ENCODE assay signal across 1 cellular context in the genomic region with DNA sequence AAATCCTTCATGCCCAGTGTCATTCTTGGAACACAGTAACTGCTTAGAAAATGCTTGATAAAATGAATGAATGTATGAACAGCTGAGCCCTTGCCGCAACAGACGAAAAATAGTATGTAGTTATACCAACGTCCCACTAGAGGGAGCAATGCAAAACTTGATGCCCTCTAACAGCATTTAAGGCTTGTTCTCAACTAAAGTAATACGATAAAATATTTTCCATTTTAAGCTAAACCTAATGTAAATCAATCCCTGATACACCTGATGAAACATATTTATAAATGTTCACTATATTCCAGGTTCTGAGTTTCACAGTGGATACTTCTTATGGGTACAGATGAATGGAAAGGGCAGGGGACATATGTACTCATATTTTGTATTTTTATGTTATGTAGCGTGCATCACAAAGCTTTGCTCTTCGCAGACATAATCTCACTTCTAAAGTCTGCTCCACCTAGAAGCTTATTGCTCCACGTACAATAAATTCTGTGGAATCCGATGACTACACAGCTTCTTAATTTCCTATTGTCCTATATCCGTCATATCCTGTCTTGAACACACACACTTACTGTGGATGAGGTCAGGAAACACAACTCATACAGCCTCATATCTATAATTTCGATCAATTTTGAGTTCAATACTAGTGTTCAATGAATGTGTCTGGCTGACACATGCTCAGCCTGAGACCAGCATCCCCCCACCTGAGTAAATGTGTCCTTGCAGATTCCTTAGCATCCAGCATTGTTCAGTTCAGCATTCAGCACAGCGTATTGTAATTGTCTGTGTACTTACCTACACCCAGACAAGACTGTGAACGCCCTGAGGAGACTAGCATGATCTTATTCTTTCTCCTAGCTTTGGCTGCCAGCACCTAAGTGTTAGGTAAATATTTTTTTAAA.
TF ChIP-seq lines count a peak whose summit lies in the region.

No MANE protein-coding gene starts in this region.

TF ChIP-seq in HCT116, 20 proteins besides CTCF, POLR2A, EP300 and RAD21 (continued from another document):
- TF ChIP-seq, protein P1, sequence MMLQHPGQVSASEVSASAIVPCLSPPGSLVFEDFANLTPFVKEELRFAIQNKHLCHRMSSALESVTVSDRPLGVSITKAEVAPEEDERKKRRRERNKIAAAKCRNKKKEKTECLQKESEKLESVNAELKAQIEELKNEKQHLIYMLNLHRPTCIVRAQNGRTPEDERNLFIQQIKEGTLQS (IDR thresholded peaks at IDR 0.05), result no peak
- TF ChIP-seq EGR1 (IDR thresholded peaks at IDR 0.05; ENCODE audit: low read depth), result 0 out of 2 replicates have a peak, but pooled peaks have one; percentile 21
